ENCODE assay signal across 1 cellular context in the genomic region with DNA sequence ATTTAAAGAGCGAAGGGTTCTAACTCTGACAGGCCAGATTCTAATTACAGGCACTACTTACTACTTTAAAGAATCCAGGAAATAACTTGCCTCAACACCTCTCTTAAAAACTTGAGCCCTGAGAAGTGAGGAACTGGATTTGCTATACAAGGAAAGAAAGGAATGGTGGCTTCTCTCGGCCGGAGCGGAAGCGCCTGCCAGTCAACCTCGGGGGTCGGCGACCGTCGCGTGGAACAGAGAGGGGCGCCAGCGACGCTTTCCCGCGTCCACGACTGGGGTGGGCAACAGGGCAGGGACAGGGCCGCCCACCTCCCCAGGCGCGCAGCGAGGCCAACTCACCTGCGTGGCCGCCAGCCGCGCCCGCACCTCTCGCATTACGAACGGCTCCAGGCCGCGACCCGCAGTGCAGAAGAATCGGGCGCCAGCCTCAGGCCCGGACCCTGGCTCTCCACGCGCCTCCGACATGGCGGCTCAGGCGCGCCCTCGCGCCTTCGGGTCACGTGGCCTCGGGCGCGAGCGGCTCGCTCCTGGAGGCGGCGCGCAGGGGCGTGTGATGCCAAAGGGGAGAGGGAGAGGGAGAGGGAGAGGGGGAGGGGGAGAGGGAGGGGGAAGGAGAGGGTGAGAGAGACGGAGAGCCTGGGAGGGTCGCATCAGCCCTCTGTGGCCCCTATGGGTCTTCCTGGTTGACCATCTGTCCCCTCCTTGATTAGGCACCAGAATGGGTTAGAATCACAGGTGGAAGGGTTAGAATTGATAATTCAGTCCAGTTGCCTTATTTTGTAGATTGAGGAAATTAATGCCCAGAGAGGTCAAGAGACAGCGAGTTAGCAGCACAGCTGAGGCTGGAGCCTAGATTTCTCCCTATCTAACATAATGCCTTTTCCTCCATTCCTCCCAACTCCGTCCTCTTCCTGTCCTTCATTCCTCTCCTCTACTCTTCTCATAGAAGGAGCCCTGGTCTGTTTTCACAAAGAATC.
TF ChIP-seq lines count a peak whose summit lies in the region.

THUMPD2 (minus strand) TSS at position 484 of the 977 bp plus-strand sequence; CDS start at position 465, 19 bp downstream.

TF ChIP-seq in Ishikawa, 13 proteins besides CTCF, POLR2A, EP300 and RAD21 (continued from another document):
- TF ChIP-seq, protein P1, sequence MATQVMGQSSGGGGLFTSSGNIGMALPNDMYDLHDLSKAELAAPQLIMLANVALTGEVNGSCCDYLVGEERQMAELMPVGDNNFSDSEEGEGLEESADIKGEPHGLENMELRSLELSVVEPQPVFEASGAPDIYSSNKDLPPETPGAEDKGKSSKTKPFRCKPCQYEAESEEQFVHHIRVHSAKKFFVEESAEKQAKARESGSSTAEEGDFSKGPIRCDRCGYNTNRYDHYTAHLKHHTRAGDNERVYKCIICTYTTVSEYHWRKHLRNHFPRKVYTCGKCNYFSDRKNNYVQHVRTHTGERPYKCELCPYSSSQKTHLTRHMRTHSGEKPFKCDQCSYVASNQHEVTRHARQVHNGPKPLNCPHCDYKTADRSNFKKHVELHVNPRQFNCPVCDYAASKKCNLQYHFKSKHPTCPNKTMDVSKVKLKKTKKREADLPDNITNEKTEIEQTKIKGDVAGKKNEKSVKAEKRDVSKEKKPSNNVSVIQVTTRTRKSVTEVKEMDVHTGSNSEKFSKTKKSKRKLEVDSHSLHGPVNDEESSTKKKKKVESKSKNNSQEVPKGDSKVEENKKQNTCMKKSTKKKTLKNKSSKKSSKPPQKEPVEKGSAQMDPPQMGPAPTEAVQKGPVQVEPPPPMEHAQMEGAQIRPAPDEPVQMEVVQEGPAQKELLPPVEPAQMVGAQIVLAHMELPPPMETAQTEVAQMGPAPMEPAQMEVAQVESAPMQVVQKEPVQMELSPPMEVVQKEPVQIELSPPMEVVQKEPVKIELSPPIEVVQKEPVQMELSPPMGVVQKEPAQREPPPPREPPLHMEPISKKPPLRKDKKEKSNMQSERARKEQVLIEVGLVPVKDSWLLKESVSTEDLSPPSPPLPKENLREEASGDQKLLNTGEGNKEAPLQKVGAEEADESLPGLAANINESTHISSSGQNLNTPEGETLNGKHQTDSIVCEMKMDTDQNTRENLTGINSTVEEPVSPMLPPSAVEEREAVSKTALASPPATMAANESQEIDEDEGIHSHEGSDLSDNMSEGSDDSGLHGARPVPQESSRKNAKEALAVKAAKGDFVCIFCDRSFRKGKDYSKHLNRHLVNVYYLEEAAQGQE (IDR thresholded peaks at IDR 0.05; ENCODE audit: low read depth), result 0 out of 2 replicates have a peak, but pooled peaks have one; percentile 12
- TF ChIP-seq USF1 (IDR thresholded peaks at IDR 0.05) (peak; percentile 93), TEAD4 (IDR thresholded peaks at IDR 0.05) (0 out of 2 replicates have a peak, but pooled peaks have one; percentile 20), TAF1 (IDR thresholded peaks at IDR 0.05; ENCODE audit: low read depth) (peak; percentile 74; the same call in 1 of the 2 replicates), NFIC (IDR thresholded peaks at IDR 0.05) (no peak), CEBPB (IDR thresholded peaks at IDR 0.05) (no peak)
- TF ChIP-seq, protein P2, sequence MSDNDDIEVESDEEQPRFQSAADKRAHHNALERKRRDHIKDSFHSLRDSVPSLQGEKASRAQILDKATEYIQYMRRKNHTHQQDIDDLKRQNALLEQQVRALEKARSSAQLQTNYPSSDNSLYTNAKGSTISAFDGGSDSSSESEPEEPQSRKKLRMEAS (IDR thresholded peaks at IDR 0.05), result peak; percentile 92
